10 cellular contexts compared by ENCODE assay signal in the genomic region with DNA sequence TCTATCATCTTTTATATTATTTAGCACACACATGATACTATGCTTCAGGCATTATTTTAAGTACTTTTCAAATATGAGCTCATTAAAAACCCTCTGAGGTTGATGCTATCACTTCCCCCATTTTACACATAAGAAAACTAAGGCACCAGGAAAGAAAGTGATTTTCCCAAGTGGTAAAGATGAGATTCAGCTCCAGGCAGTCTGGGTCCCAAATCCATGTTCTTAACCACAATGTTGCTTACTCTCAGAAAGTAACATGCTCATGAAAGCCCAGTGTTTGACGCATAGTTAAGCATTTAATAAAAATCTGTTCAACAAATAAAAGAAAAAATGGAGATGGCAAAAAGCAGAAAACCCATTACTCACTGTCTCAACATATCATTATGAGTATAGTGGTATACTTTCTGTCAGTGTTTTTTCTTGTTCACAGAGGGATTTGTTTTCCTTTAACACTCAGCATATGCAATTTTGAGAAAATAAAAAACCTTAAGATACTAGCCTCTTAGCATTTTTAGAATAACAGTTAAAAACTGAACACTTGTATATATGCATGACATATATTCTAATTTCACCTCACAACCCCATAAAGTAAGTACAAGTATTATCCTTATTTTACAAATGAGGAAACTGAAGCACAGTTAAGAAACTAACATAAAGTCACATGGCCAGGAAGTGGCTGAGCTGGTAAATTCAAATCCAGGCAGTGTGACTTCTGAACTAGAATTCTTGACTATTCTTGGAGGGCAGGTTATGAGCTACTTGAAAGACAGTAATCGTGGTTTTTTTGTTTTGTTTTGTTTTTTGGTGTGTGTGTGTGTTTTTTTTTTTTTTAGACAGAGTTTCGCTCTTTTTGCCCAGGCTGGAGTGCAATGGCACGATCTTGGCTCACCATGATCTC. TPM values are rescaled to one million over a fixed set of nuclear protein-coding genes. Genes with fewer than 3 reads are reported as not detected.
DNase-seq lines count a peak whose midpoint lies in the region; ATAC-seq, FAIRE-seq and TF ChIP-seq lines count a peak whose summit lies in the region.
"Had no signal": no experiment of that assay in that cellular context is flagged by ENCODE, and none has a peak within 500 bp of the region (broad histone marks: within the 10 kb centered on the region; RNA-seq: fewer than 3 reads in every experiment).

No MANE protein-coding gene starts in this region.

- H3K4me3 ChIP-seq in GM23248 (no peak overlapping the region), OCI-LY7 (ENCODE audit: low read depth, low read length, poor library complexity, severe bottlenecking) (no peak overlapping the region), PC-3 (ENCODE audit: low read length) (no peak overlapping the region), vagina (no peak overlapping the region)
- H3K4me3 ChIP-seq: cardiac muscle cell, suprapubic skin had no signal

- H3K27ac ChIP-seq in GM23248 (no peak overlapping the region), OCI-LY7 (ENCODE audit: low read depth, low read length, poor library complexity, severe bottlenecking) (no peak overlapping the region), PC-3 (ENCODE audit: low read length) (no peak overlapping the region), vagina (no peak overlapping the region)
- H3K27ac ChIP-seq: cardiac muscle cell, suprapubic skin had no signal

- H3F3A ChIP-seq in GM23248 (ENCODE audit: insufficient read depth) (no peaks in the 10 kb centered on the region), PC-3 (ENCODE audit: low read length, unreplicated experiment) (no peaks in the 10 kb centered on the region)

- H3K4me1 ChIP-seq in GM23248 (ENCODE audit: insufficient read depth) (peaks cover 16% of the 10 kb centered on the region), OCI-LY7 (ENCODE audit: insufficient read depth, low read length, poor library complexity, severe bottlenecking) (peaks cover 20% of the 10 kb centered on the region), PC-3 (ENCODE audit: insufficient read depth, low read length) (no peaks in the 10 kb centered on the region), vagina (peaks cover 24% of the 10 kb centered on the region)

- H3K27me3 ChIP-seq in GM23248 (replicated peaks; ENCODE audit: insufficient read depth) (no peaks in the 10 kb centered on the region), PC-3 (ENCODE audit: low read length) (no peaks in the 10 kb centered on the region), vagina (no peaks in the 10 kb centered on the region)
- H3K27me3 ChIP-seq: cardiac muscle cell, suprapubic skin had no signal

- CTCF ChIA-PET in OCI-LY7 (lab: Charles Lee; ENCODE audit: unreplicated experiment), result interaction anchor here (0.7 kb wide), 1 partner anchor 660 kb away, joined by 3 read pairs; no protein-coding TSS in a partner anchor
- CTCF ChIA-PET in PC-3 (lab: Charles Lee), result no interaction called here

- peak; percentile 72 for FAIRE-seq in GM12891 (lab: Jason Lieb, UNC)

- H3K36me3 ChIP-seq in GM23248 (ENCODE audit: low read depth) (no peaks in the 10 kb centered on the region), OCI-LY7 (ENCODE audit: insufficient read depth, low read length) (no peaks in the 10 kb centered on the region), PC-3 (ENCODE audit: low read depth, low read length) (no peaks in the 10 kb centered on the region), vagina (no peaks in the 10 kb centered on the region)
- H3K36me3 ChIP-seq: cardiac muscle cell, suprapubic skin had no signal

- TF ChIP-seq CTCF in OCI-LY7 (conservative IDR thresholded peaks at IDR 0.05; ENCODE audit: low read length) (no peak), PC-3 (conservative IDR thresholded peaks at IDR 0.05; ENCODE audit: low read depth, low read length) (no peak), vagina (IDR thresholded peaks at IDR 0.05) (no peak)

- WGBS in GM23248 (ENCODE audit: low coverage in 1 of 2, low lambda C conversion rate in 2 of 2, missing lambda C conversion rate in 2 of 2), 2 experiments, result 78 to 79% methylated on average over 4 of the region's 4 CpGs

- intact Hi-C loops in OCI-LY7 (cut with micrococcal nuclease; ENCODE audit: unreplicated experiment) (no loop called here), PC-3 (cut with micrococcal nuclease) (loop anchor here (10.0 kb wide), 2 partner anchors 95 to 345 kb away; no protein-coding TSS in a partner anchor), vagina (cut with DNase I) (no loop called here)

- no peak overlapping the region for H2AFZ ChIP-seq in GM23248
- H2AFZ ChIP-seq in OCI-LY7 (ENCODE audit: low read length), result no peak overlapping the region
- no peak overlapping the region for H2AFZ ChIP-seq in PC-3 (ENCODE audit: low read length)

- TF ChIP-seq POLR2A in GM12891 (IDR thresholded peaks at IDR 0.05; ENCODE audit: low read depth, low read length), result no peak
- no peak for TF ChIP-seq POLR2A in vagina (IDR thresholded peaks at IDR 0.05)

- no peak for ATAC-seq in PC-3

- in situ Hi-C loops in GM23248 (cut with MboI), result no loop called here

- H3K9ac ChIP-seq in GM23248 (no peak overlapping the region), PC-3 (ENCODE audit: low read length) (no peak overlapping the region)

- DNase-seq in GM12891 (ENCODE audit: insufficient read length, low spot score) (no peak), GM23248 (no peak), OCI-LY7 (ENCODE audit: low spot score) (peak; percentile 53), midbrain (lab: John Stamatoyannopoulos, UW) (peak; percentile 2), PC-3 (no peak), vagina (ENCODE audit: extremely low spot score in 2 of 2) (no peak), SK-N-DZ (ENCODE audit: low spot score) (no peak)
- DNase-seq in activated CD4-positive, CD25-positive, alpha-beta regulatory T cell treated with anti-CD3 and anti-CD28 coated beads, Interleukin-2, amount 50 U/mL, for 72 hours, result no peak

- no peaks in the 10 kb centered on the region for H3K9me2 ChIP-seq in GM23248 (ENCODE audit: insufficient read depth)
- H3K9me2 ChIP-seq in OCI-LY7 (ENCODE audit: insufficient read depth, low read length), result no peaks in the 10 kb centered on the region
- H3K9me2 ChIP-seq in PC-3 (replicated peaks; ENCODE audit: low read length), result no peaks in the 10 kb centered on the region

- H3K9me3 ChIP-seq in GM23248 (ENCODE audit: low read depth) (no peaks in the 10 kb centered on the region), OCI-LY7 (ENCODE audit: low read length) (no peaks in the 10 kb centered on the region), PC-3 (ENCODE audit: low read length) (no peaks in the 10 kb centered on the region), vagina (no peaks in the 10 kb centered on the region)
- H3K9me3 ChIP-seq: suprapubic skin had no signal

- 0 out of 2 replicates have a peak, but pooled peaks cover 12% of the 10 kb centered on the region for H4K20me1 ChIP-seq in GM23248 (ENCODE audit: insufficient read depth)
- H4K20me1 ChIP-seq in OCI-LY7 (ENCODE audit: insufficient read depth, low read length), result peaks cover 9% of the 10 kb centered on the region; the same call in 1 of the 2 replicates
- 0 out of 2 replicates have a peak, but pooled peaks cover 4% of the 10 kb centered on the region for H4K20me1 ChIP-seq in PC-3 (ENCODE audit: low read length)

- BruUV-seq in OCI-LY7 (replicated peaks; lab: Mats Ljungman, UMichigan) (no TSS peak), PC-3 (replicated peaks; lab: Mats Ljungman, UMichigan) (no TSS peak)

- peaks cover 100% of the 10 kb centered on the region for H3K79me2 ChIP-seq in GM23248 (ENCODE audit: insufficient read depth)
- 0 out of 2 replicates have a peak, but pooled peaks cover 4% of the 10 kb centered on the region for H3K79me2 ChIP-seq in OCI-LY7 (ENCODE audit: insufficient read depth, low read depth, low read length)
- peaks cover 66% of the 10 kb centered on the region for H3K79me2 ChIP-seq in PC-3 (ENCODE audit: low read length)

- POLR2A ChIA-PET in OCI-LY7 (lab: Charles Lee), result interaction anchor here (0.6 to 2.1 kb wide), 2 partner anchors 12 to 153 kb away, joined by 3 to 7 read pairs; no protein-coding TSS in a partner anchor
- POLR2A ChIA-PET in PC-3 (lab: Charles Lee; ENCODE audit: unreplicated experiment), result no interaction called here

- peak overlapping the region; percentile 0 for H3K4me2 ChIP-seq in GM23248 (ENCODE audit: unreplicated experiment)
- H3K4me2 ChIP-seq in OCI-LY7 (ENCODE audit: low read length), result peak overlapping the region; percentile 10; the same call in 1 of the 2 replicates
- H3K4me2 ChIP-seq in PC-3 (ENCODE audit: low read length), result no peak overlapping the region

TF ChIP-seq in GM12891, 5 proteins besides CTCF, POLR2A, EP300 and RAD21:
- TF ChIP-seq SPI1 (IDR thresholded peaks at IDR 0.05; ENCODE audit: low read depth, low read length) (0 out of 2 replicates have a peak, but pooled peaks have one; percentile 18), POU2F2 (IDR thresholded peaks at IDR 0.05; ENCODE audit: low read depth, low read length) (no peak), PAX5 (IDR thresholded peaks at IDR 0.05; ENCODE audit: insufficient read depth, low read length, severe bottlenecking) (no peak)

RNA-seq across cellular contexts. Expression of a gene that starts 10.4 kb away (rescaled TPM):
- polyA plus RNA-seq in GM12891 (2012; ENCODE audit: low read depth, missing spikeins), result 5.9 TPM
- 72.5 and 74.5 TPM in 2 replicates for total RNA-seq in GM23248 (2014; rRNA removed; shearing (Covaris generic))
- 19.6 and 22.4 TPM in 2 replicates for polyA plus RNA-seq in GM23248 (2016; fragmentation: Nextera tagmentation; extraction: Ambion mirVana)
- total RNA-seq in OCI-LY7 (2014; rRNA removed; shearing (Covaris generic)), result 6.0 and 8.9 TPM in 2 replicates
- total RNA-seq in OCI-LY7 (2022) (10.8 and 12.6 TPM in 2 replicates), PC-3 (2014; rRNA removed) (13.8 and 16.7 TPM in 2 replicates), vagina (27.7 TPM)
- polyA plus RNA-seq in SK-N-DZ (2014; cell fraction: cytosol; rRNA removed), result 2.6 and 4.0 TPM in 2 replicates
- polyA plus RNA-seq in SK-N-DZ (2014; cell fraction: nucleus; rRNA removed), result 3.2 and 10.9 TPM in 2 replicates

RNA-seq across cellular contexts. Expression of a gene that starts 11.2 kb away (rescaled TPM):
- 28.8 TPM for polyA plus RNA-seq in GM12891 (2012; ENCODE audit: low read depth, missing spikeins)
- 17.8 and 25.1 TPM in 2 replicates for total RNA-seq in GM23248 (2014; rRNA removed; shearing (Covaris generic))
- 15.1 and 20.4 TPM in 2 replicates for polyA plus RNA-seq in GM23248 (2016; fragmentation: Nextera tagmentation; extraction: Ambion mirVana)
- 29.1 and 34.1 TPM in 2 replicates for total RNA-seq in OCI-LY7 (2014; rRNA removed; shearing (Covaris generic))
- total RNA-seq in OCI-LY7 (2022) (49.9 and 55.6 TPM in 2 replicates), PC-3 (2014; rRNA removed) (17.6 and 22.0 TPM in 2 replicates), vagina (49.4 TPM)
- 29.4 and 40.4 TPM in 2 replicates for polyA plus RNA-seq in SK-N-DZ (2014; cell fraction: cytosol; rRNA removed)
- polyA plus RNA-seq in SK-N-DZ (2014; cell fraction: nucleus; rRNA removed), result 21.9 and 31.1 TPM in 2 replicates

Comparison
In these comparisons a context has a peak if more than half of its experiments do, and no peak if none do; other contexts are left out.
1. DNase-seq: peak in OCI-LY7 (single experiment) and midbrain (single experiment); none in GM12891 (single experiment), GM23248 (single experiment), PC-3 (single experiment), vagina (0 of 2), SK-N-DZ (single experiment) and activated CD4-positive, CD25-positive, alpha-beta regulatory T cell treated with anti-CD3 and anti-CD28 coated beads, Interleukin-2, amount 50 U/mL, for 72 hours (single experiment).